Comparison of ENCODE assay signal across 2 cellular contexts in genomic region chr3:31979006-31979697, GRCh38.
TF ChIP-seq lines count a peak whose summit lies in the region.

No MANE protein-coding gene starts in this region.

TF ChIP-seq in HepG2, 621 proteins besides CTCF, POLR2A, EP300 and RAD21:
- TF ChIP-seq ZNF713 (CRISPR knock-in tag; IDR thresholded peaks at IDR 0.05) = no peak
- TF ChIP-seq KLF15 (CRISPR knock-in tag; IDR thresholded peaks at IDR 0.05; ENCODE audit: borderline replicate concordance) = no peak
- no peak for TF ChIP-seq NRL (CRISPR knock-in tag; IDR thresholded peaks at IDR 0.05; ENCODE audit: borderline replicate concordance)
- no peak for TF ChIP-seq ZNF382 (CRISPR knock-in tag; IDR thresholded peaks at IDR 0.05; ENCODE audit: borderline replicate concordance)
- no peak for TF ChIP-seq GTF2F1 (IDR thresholded peaks at IDR 0.05; ENCODE audit: low read length)
- TF ChIP-seq CBX2 (IDR thresholded peaks at IDR 0.05; ENCODE audit: low read depth, low read length) = no peak
- TF ChIP-seq CBX2 (CRISPR knock-in tag; IDR thresholded peaks at IDR 0.05; ENCODE audit: low read depth) = no peak
- TF ChIP-seq PRDM4 (CRISPR knock-in tag; IDR thresholded peaks at IDR 0.05; ENCODE audit: borderline replicate concordance) = no peak
- no peak for TF ChIP-seq MXD1 (CRISPR knock-in tag; IDR thresholded peaks at IDR 0.05)
- no peak for TF ChIP-seq TRIM24 (CRISPR knock-in tag; IDR thresholded peaks at IDR 0.05)
- no peak for TF ChIP-seq ZNF446 (CRISPR knock-in tag; IDR thresholded peaks at IDR 0.05)
- no peak for TF ChIP-seq ZNF512 (CRISPR knock-in tag; IDR thresholded peaks at IDR 0.05)
- TF ChIP-seq RARG (CRISPR knock-in tag; IDR thresholded peaks at IDR 0.05; ENCODE audit: low read depth) = no peak
- TF ChIP-seq SALL2 (CRISPR knock-in tag; IDR thresholded peaks at IDR 0.05) = no peak
- TF ChIP-seq ZNF383 (CRISPR knock-in tag; IDR thresholded peaks at IDR 0.05; ENCODE audit: borderline replicate concordance) = no peak
- no peak for TF ChIP-seq HDAC2 (CRISPR knock-in tag; IDR thresholded peaks at IDR 0.05)
- no peak for TF ChIP-seq KLF11 (CRISPR knock-in tag; IDR thresholded peaks at IDR 0.05)
- TF ChIP-seq ZNF234 (CRISPR knock-in tag; conservative IDR thresholded peaks at IDR 0.05) = no peak
- TF ChIP-seq ZNF253 (CRISPR knock-in tag; IDR thresholded peaks at IDR 0.05; ENCODE audit: borderline replicate concordance) = no peak

TF ChIP-seq in SK-N-SH, 30 proteins besides CTCF, POLR2A, EP300 and RAD21:
- TF ChIP-seq TAF1 (IDR thresholded peaks at IDR 0.05; ENCODE audit: borderline replicate concordance, low read depth, low read length) = no peak
- no peak for TF ChIP-seq RCOR1 (IDR thresholded peaks at IDR 0.05; ENCODE audit: low read length)
- no peak for TF ChIP-seq JUND (IDR thresholded peaks at IDR 0.05)
- no peak for TF ChIP-seq SMC3 (IDR thresholded peaks at IDR 0.05; ENCODE audit: low read depth, low read length)
- TF ChIP-seq RXRA (IDR thresholded peaks at IDR 0.05; ENCODE audit: borderline replicate concordance, low read depth) = no peak
- no peak for TF ChIP-seq MXI1 (IDR thresholded peaks at IDR 0.05; ENCODE audit: low read depth, low read length)
- TF ChIP-seq TEAD4 (IDR thresholded peaks at IDR 0.05; ENCODE audit: borderline replicate concordance, insufficient read depth) = no peak
- no peak for TF ChIP-seq MAX (IDR thresholded peaks at IDR 0.05; ENCODE audit: low read depth)
- TF ChIP-seq FOSL2 (IDR thresholded peaks at IDR 0.05; ENCODE audit: borderline replicate concordance, low read depth) = no peak
- TF ChIP-seq GATA2 (CRISPR knock-in tag; IDR thresholded peaks at IDR 0.05) = no peak
- TF ChIP-seq SIN3A (IDR thresholded peaks at IDR 0.05; ENCODE audit: borderline replicate concordance, low read depth, low read length) = no peak
- no peak for TF ChIP-seq FOXJ3 (CRISPR knock-in tag; IDR thresholded peaks at IDR 0.05)
- no peak for TF ChIP-seq RFX5 (IDR thresholded peaks at IDR 0.05; ENCODE audit: low read length)
